Comparison of ENCODE assay signal across 8 cellular contexts in genomic region chr1:156591181-156591431, GRCh38. TPM values are rescaled to one million over a fixed set of nuclear protein-coding genes. Genes with fewer than 3 reads are reported as not detected.
DNase-seq lines count a peak whose midpoint lies in the region; ATAC-seq and TF ChIP-seq lines count a peak whose summit lies in the region.

No MANE protein-coding gene starts in this region.

- TF ChIP-seq POLR2A in body of pancreas (IDR thresholded peaks at IDR 0.05): no peak

- H3K27me3 ChIP-seq in BLaER1 (no peaks in the 10 kb centered on the region), body of pancreas (no peaks in the 10 kb centered on the region)

- H3K9me3 ChIP-seq in BLaER1 (no peaks in the 10 kb centered on the region), body of pancreas (no peaks in the 10 kb centered on the region), mucosa of descending colon (no peaks in the 10 kb centered on the region)

- intact Hi-C loops in body of pancreas (cut with DNase I) (no loop called here), mucosa of descending colon (cut with DNase I, micrococcal nuclease) (no loop called here), left colon (cut with DNase I, micrococcal nuclease) (no loop called here)

- H3K36me3 ChIP-seq in BLaER1 (peaks cover 55% of the 10 kb centered on the region), body of pancreas (replicated peaks in 1 of 2; ENCODE audit: insufficient read depth in 1 of 2, low read depth in 2 of 2) (peaks cover 0 to 2% of the 10 kb centered on the region in 2 donors), mucosa of descending colon (ENCODE audit: low read depth) (no peaks in the 10 kb centered on the region)

- H3K9ac ChIP-seq in BLaER1: peak overlapping the region; percentile 96

- no peak for DNase-seq in body of pancreas
- DNase-seq in mucosa of descending colon: peak in 1 of 3 donors; percentile 49
- no peak for DNase-seq in C1 segment of cervical spinal cord (lab: John Stamatoyannopoulos, UW)
- DNase-seq in GM10266 (ENCODE audit: extremely low spot score): no peak
- DNase-seq in left colon: no peak

- H3K27ac ChIP-seq in BLaER1: peak overlapping the region; percentile 95
- H3K27ac ChIP-seq in body of pancreas: peak overlapping the region; percentile 76 to 86 (median 80)

- no peak for TF ChIP-seq CTCF in body of pancreas (IDR thresholded peaks at IDR 0.05)
- TF ChIP-seq CTCF in mucosa of descending colon (IDR thresholded peaks at IDR 0.05): no peak
- no peak for TF ChIP-seq CTCF in GM10266 (IDR thresholded peaks at IDR 0.05; ENCODE audit: control insufficient read depth, insufficient read depth, low read depth, missing control alignments)

- peaks cover 42% of the 10 kb centered on the region for H3K4me1 ChIP-seq in BLaER1
- H3K4me1 ChIP-seq in body of pancreas: peaks cover 16% of the 10 kb centered on the region
- H3K4me1 ChIP-seq in mucosa of descending colon (ENCODE audit: low read depth): peaks cover 11% of the 10 kb centered on the region

- peak; percentile 28 for ATAC-seq in HG02870 (IDR thresholded peaks at IDR 0.05; ENCODE audit: unreplicated experiment)
- ATAC-seq in body of pancreas: no peak
- ATAC-seq in mucosa of descending colon: peak; percentile 30
- no peak for ATAC-seq in GM21526 (IDR thresholded peaks at IDR 0.05; ENCODE audit: low FRiP score, unreplicated experiment)
- ATAC-seq in left colon: no peak

- H4K20me1 ChIP-seq in BLaER1: peaks cover 13% of the 10 kb centered on the region

- 15 to 18% methylated on average over 6 of the region's 6 CpGs for WGBS in body of pancreas, 2 donors

- peak overlapping the region; percentile 90 for H3K4me3 ChIP-seq in BLaER1
- H3K4me3 ChIP-seq in body of pancreas: no peak overlapping the region
- H3K4me3 ChIP-seq in mucosa of descending colon: peak overlapping the region; percentile 27

- H3K4me2 ChIP-seq in BLaER1: peak overlapping the region; percentile 86

RNA-seq across cellular contexts. Expression of gene NAXE, which starts 0.5 kb away (rescaled TPM):
- total RNA-seq in body of pancreas: 10 to 100 TPM; 46.1 to 62.8 TPM
- total RNA-seq in mucosa of descending colon: 10 to 100 TPM; 70.8 to 94.4 (median 86.5) TPM
- total RNA-seq in left colon: 10 to 100 TPM; 78.0 to 87.7 TPM

RNA-seq across cellular contexts. Expression of gene GPATCH4, which starts 10.2 kb away (rescaled TPM):
- 1 to 10 TPM; 8.9 to 9.6 TPM for total RNA-seq in body of pancreas
- total RNA-seq in mucosa of descending colon: 10 to 100 TPM; 17.4 to 25.9 (median 21.5) TPM
- 10 to 100 TPM; 13.8 to 20.1 TPM for total RNA-seq in left colon

RNA-seq across cellular contexts. Expression of gene TTC24, which starts 11.6 kb away (rescaled TPM):
- total RNA-seq in body of pancreas: not detected
- total RNA-seq in mucosa of descending colon: under 1 TPM; 0.25 to 0.43 (median 0.34) TPM
- total RNA-seq in left colon: under 1 TPM in 1 of 2 donors, not detected in 1; 0.28 TPM

RNA-seq across cellular contexts. Expression of gene IQGAP3, which starts 18.7 kb away (rescaled TPM):
- total RNA-seq in body of pancreas: under 1 TPM in 1 of 2 donors, not detected in 1; 0.52 TPM
- 10 to 100 TPM in 1 of 3 donors, 1 to 10 TPM in 2; 3.4 to 15.5 (median 5.7) TPM for total RNA-seq in mucosa of descending colon
- 10 to 100 TPM in 1 of 2 donors, 1 to 10 TPM in 1; 2.8 to 10.5 TPM for total RNA-seq in left colon

RNA-seq across cellular contexts. Expression of gene HAPLN2, which starts 28.1 kb away (rescaled TPM):
- total RNA-seq in body of pancreas (not detected), mucosa of descending colon (under 1 TPM in 1 of 3 donors, not detected in 2; 0.28 TPM), left colon (not detected)

Comparison
In these comparisons a context has a peak if more than half of its experiments do, and no peak if none do; other contexts are left out.
1. H3K4me3 ChIP-seq: peak in BLaER1 (single experiment) and mucosa of descending colon (single experiment); none in body of pancreas (0 of 2).
2. ATAC-seq: peak in HG02870 (single experiment) and mucosa of descending colon (single experiment); none in body of pancreas (single experiment), GM21526 (single experiment) and left colon (single experiment).